23 cellular contexts compared by ENCODE assay signal in genomic region chr6:30835576-30835975, GRCh38.
"Had no signal": no experiment of that assay in that cellular context is flagged by ENCODE, and none has a peak within 500 bp of the region (broad histone marks: within the 10 kb centered on the region; RNA-seq: fewer than 3 reads in every experiment).

No MANE protein-coding gene starts in this region.

- H3K9ac ChIP-seq: neural progenitor cell had no signal

- DNase-seq: activated CD8-positive, alpha-beta memory T cell treated with anti-CD3 and anti-CD28 coated beads, Interleukin-2, amount 50 U/mL, for 48 hours; activated naive CD4-positive, alpha-beta T cell treated with Interleukin-2 at 50 U/mL for 16 hours; activated naive CD8-positive, alpha-beta T cell treated with anti-CD3 and anti-CD28 coated beads, Interleukin-2, amount 10 ng/mL, durations not matched to agents 7 days and 5 days; activated T-cell treated with anti-CD3 and anti-CD28 coated beads, Interleukin-2, amount 50 U/mL, for 4 hours; amniotic stem cell; cortex of kidney; left colon; mesenchymal stem cell; mucosa of descending colon; spleen; stimulated activated CD4-positive, alpha-beta T cell treated with anti-CD3 and anti-CD28 coated beads, Interleukin-4, amount 100 ng/mL, for 1 hour; stimulated activated naive CD4-positive, alpha-beta T cell; T-helper 1 cell; T-helper 9 cell had no signal

- H3K4me3 ChIP-seq: heart right ventricle, mucosa of descending colon, neural progenitor cell, prostate gland, right atrium auricular region, spleen, thoracic aorta, uterus had no signal

- H3K27ac ChIP-seq: epithelial cell of prostate, neural progenitor cell, prostate gland had no signal

- FAIRE-seq: bronchial epithelial cell, keratinocyte had no signal

- H3K27me3 Mint-ChIP-seq: activated naive CD8-positive, alpha-beta T cell treated with anti-CD3 and anti-CD28 coated beads, Interleukin-2, amount 10 ng/mL, durations not matched to agents 7 days and 5 days had no signal

- H3K4me1 ChIP-seq: prostate gland, uterus had no signal

- H3K9me3 ChIP-seq: heart right ventricle, mucosa of descending colon, prostate gland, right atrium auricular region, spleen, thoracic aorta, uterus had no signal

- H3K36me3 ChIP-seq: heart right ventricle, neural progenitor cell, prostate gland, right atrium auricular region, spleen, thoracic aorta, uterus had no signal

- H3K4me2 ChIP-seq: neural progenitor cell had no signal

- H3K36me3 Mint-ChIP-seq: neural progenitor cell had no signal

- H3K27me3 ChIP-seq: heart right ventricle, neural progenitor cell, right atrium auricular region, spleen, uterus had no signal

- ATAC-seq: activated T-cell treated with anti-CD3 and anti-CD28 coated beads, Interleukin-2, amount 50 U/mL, for 4 hours; left colon; mucosa of descending colon had no signal

- H3K4me3 Mint-ChIP-seq: activated T-cell treated with anti-CD3 and anti-CD28 coated beads, Interleukin-2, amount 50 U/mL, for 4 hours; neural progenitor cell had no signal

- H3K9me3 Mint-ChIP-seq: activated naive CD8-positive, alpha-beta T cell treated with anti-CD3 and anti-CD28 coated beads, Interleukin-2, amount 10 ng/mL, durations not matched to agents 7 days and 5 days; activated T-cell treated with anti-CD3 and anti-CD28 coated beads, Interleukin-2, amount 50 U/mL, for 4 hours; neural progenitor cell had no signal
